Comparison of ENCODE assay signal across 9 cellular contexts in the genomic region with DNA sequence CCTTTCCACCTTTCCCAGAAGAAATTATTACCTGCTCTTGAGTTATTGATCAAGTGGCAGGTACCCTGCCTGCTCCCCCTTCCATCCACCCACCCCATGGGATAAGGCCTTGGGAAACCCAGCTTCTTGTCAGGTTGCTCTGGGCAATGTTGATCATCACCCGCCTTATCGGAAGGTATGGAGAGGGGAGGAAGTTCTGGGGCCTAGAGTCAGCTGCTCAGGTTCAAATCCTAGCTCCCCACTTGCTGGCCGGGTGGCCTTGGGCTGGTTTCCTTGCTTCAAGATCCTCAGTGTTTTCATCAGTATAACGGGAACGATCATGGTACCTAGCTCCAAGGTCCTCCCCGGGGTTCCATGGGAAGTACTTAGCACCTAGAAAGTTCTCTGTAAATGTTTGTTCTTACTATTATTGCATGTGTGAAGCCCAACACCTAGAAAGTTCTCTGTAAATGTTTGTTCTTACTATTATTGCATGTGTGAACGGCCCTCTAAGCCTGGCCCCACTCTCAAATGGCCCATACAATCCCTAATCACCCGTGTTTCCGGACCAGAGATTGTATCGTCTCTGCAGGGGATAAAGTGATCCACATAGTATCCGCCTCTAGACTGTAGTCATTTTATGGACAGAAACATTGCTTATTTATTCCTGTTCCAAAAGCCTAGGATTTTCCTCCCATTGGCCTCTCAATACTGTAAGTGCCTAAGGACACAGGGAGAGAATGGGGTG. TPM values are rescaled to one million over a fixed set of nuclear protein-coding genes. Genes with fewer than 3 reads are reported as not detected.
DNase-seq lines count a peak whose midpoint lies in the region; ATAC-seq, FAIRE-seq and TF ChIP-seq lines count a peak whose summit lies in the region.
"Had no signal": no experiment of that assay in that cellular context is flagged by ENCODE, and none has a peak within 500 bp of the region (broad histone marks: within the 10 kb centered on the region; RNA-seq: fewer than 3 reads in every experiment).

No MANE protein-coding gene starts in this region.

- DNase-seq in heart right ventricle (no peak), left ventricle myocardium superior (no peak), astrocyte (ENCODE audit: low read depth) (no peak), mesenchymal stem cell (no peak), type B pancreatic cell (ENCODE audit: extremely low spot score, unreplicated experiment) (no peak), COR-L47 (lab: John Stamatoyannopoulos, UW) (no peak), AG08396 (ENCODE audit: low spot score) (no peak), KBM-7 (no peak)

- no peak overlapping the region for H2BK15ac ChIP-seq in mesenchymal stem cell (ENCODE audit: low read depth, poor library complexity, severe bottlenecking)

- H3K14ac ChIP-seq in mesenchymal stem cell (ENCODE audit: low read length in 2 of 2): no peak overlapping the region

- peak overlapping the region in 1 of 2 experiments; percentile 63 for H3K18ac ChIP-seq in mesenchymal stem cell (ENCODE audit: low read depth in 1 of 2, low read length in 2 of 2)

- H3K9ac ChIP-seq in astrocyte (ENCODE audit: low read length) (peak overlapping the region; percentile 68), mesenchymal stem cell (ENCODE audit: low read length) (peak overlapping the region; percentile 54)

- no peak overlapping the region for H3K4ac ChIP-seq in mesenchymal stem cell (ENCODE audit: low read depth in 1 of 2, low read length in 2 of 2)

- in situ Hi-C loops in KBM-7 (cut with MboI; ENCODE audit: low pct_unique_long_range_greater_than_20kb, low sequenced_read_pairs): no loop called here

- H3K4me3 Mint-ChIP-seq in astrocyte (ENCODE audit: unreplicated experiment): peak overlapping the region; percentile 87
- H3K4me3 Mint-ChIP-seq in type B pancreatic cell: peak overlapping the region; percentile 90

- no peak overlapping the region for H4K91ac ChIP-seq in mesenchymal stem cell (ENCODE audit: low read length)

- WGBS in heart right ventricle, 2 donors: 76 to 84% methylated on average over 11 of the region's 11 CpGs
- 85% methylated on average over 10 of the region's 11 CpGs for WGBS in mesenchymal stem cell

- intact Hi-C loops in heart right ventricle (cut with DNase I): loop anchor here in 6 of 10 donors (1.0 to 10.0 kb wide), 10 partner anchors 17 to 174 kb away; no protein-coding TSS in a partner anchor
- intact Hi-C loops in left ventricle myocardium superior (cut with micrococcal nuclease): no loop called here

- H2AFZ ChIP-seq in astrocyte (ENCODE audit: low read depth, low read length) (peak overlapping the region; percentile 80), mesenchymal stem cell (ENCODE audit: low read depth, low read length) (no peak overlapping the region)

- H3K27ac ChIP-seq in heart right ventricle (peak overlapping the region in 9 of 10 donors; percentile 44 to 92 (median 80)), astrocyte (ENCODE audit: low read depth, low read length) (no peak overlapping the region), mesenchymal stem cell (ENCODE audit: low read length, poor library complexity, severe bottlenecking) (no peak overlapping the region)

- H3K27me3 Mint-ChIP-seq in astrocyte (ENCODE audit: low read depth, unreplicated experiment) (peaks cover 29% of the 10 kb centered on the region), type B pancreatic cell (peaks cover 70% of the 10 kb centered on the region)

- no peak for FAIRE-seq in astrocyte (lab: Jason Lieb, UNC)
- FAIRE-seq: G401.6 had no signal

- H3K4me3 ChIP-seq in heart right ventricle (peak overlapping the region; percentile 24 to 84 (median 66)), astrocyte (ENCODE audit: insufficient read depth, low read depth, low read length) (peak overlapping the region; percentile 55), mesenchymal stem cell (ENCODE audit: insufficient read depth in 1 of 2, low read depth in 1 of 2, low read length in 2 of 2) (peak overlapping the region in 1 of 2 experiments; percentile 68)

- H3K36me3 Mint-ChIP-seq in astrocyte (ENCODE audit: low read depth, unreplicated experiment) (no peaks in the 10 kb centered on the region), type B pancreatic cell (no peaks in the 10 kb centered on the region)

- no peaks in the 10 kb centered on the region for H3K9me3 ChIP-seq in heart right ventricle
- no peaks in the 10 kb centered on the region for H3K9me3 ChIP-seq in astrocyte (ENCODE audit: insufficient read depth, low read depth, low read length)
- H3K9me3 ChIP-seq in mesenchymal stem cell (ENCODE audit: control insufficient read depth, low read length): no peaks in the 10 kb centered on the region

- peaks cover 2% of the 10 kb centered on the region for H3K9me3 Mint-ChIP-seq in astrocyte (ENCODE audit: unreplicated experiment)
- no peaks in the 10 kb centered on the region for H3K9me3 Mint-ChIP-seq in type B pancreatic cell

- TF ChIP-seq CTCF in heart right ventricle (IDR thresholded peaks at IDR 0.05) (no peak), astrocyte (IDR thresholded peaks at IDR 0.05; ENCODE audit: insufficient read depth, low read depth, low read length) (no peak), type B pancreatic cell (conservative IDR thresholded peaks at IDR 0.05) (no peak)

- no peak overlapping the region for H4K8ac ChIP-seq in mesenchymal stem cell (ENCODE audit: low read length)

- H3K79me1 ChIP-seq in mesenchymal stem cell (replicated peaks; ENCODE audit: low read length, poor library complexity, severe bottlenecking): peaks cover 4% of the 10 kb centered on the region

- H2BK120ac ChIP-seq in mesenchymal stem cell (ENCODE audit: low read depth, low read length): no peak overlapping the region

- peak overlapping the region; percentile 72 for H3K27ac Mint-ChIP-seq in astrocyte (ENCODE audit: unreplicated experiment)
- H3K27ac Mint-ChIP-seq in type B pancreatic cell: peak overlapping the region; percentile 13

- no peaks in the 10 kb centered on the region for H3K79me2 ChIP-seq in astrocyte (ENCODE audit: insufficient read depth, low read length)

- H3K36me3 ChIP-seq in heart right ventricle (no peaks in the 10 kb centered on the region), astrocyte (ENCODE audit: insufficient read depth, low read length) (no peaks in the 10 kb centered on the region), mesenchymal stem cell (ENCODE audit: control insufficient read depth in 1 of 2, insufficient read depth in 2 of 2, low read depth in 1 of 2, low read length in 2 of 2) (no peaks in the 10 kb centered on the region)

- ATAC-seq in heart right ventricle: no peak
- no peak for ATAC-seq in left ventricle myocardium superior

- H2BK5ac ChIP-seq in mesenchymal stem cell (ENCODE audit: low read depth, low read length, poor library complexity, severe bottlenecking): no peak overlapping the region

- no peaks in the 10 kb centered on the region for H4K20me1 ChIP-seq in astrocyte (ENCODE audit: insufficient read depth, low read length)

- H3K4me1 Mint-ChIP-seq in astrocyte (ENCODE audit: low read depth, unreplicated experiment) (peaks cover 14% of the 10 kb centered on the region), type B pancreatic cell (ENCODE audit: unreplicated experiment) (peaks cover 23% of the 10 kb centered on the region)

- peak overlapping the region; percentile 85 for H3K4me2 ChIP-seq in astrocyte (ENCODE audit: low read length)
- H3K4me2 ChIP-seq in mesenchymal stem cell (ENCODE audit: low read length, poor library complexity, severe bottlenecking): peak overlapping the region; percentile 90

- no peak overlapping the region for H2AK5ac ChIP-seq in mesenchymal stem cell (ENCODE audit: low read length, severe bottlenecking)

- no peaks in the 10 kb centered on the region for H3K27me3 ChIP-seq in heart right ventricle
- H3K27me3 ChIP-seq in astrocyte (ENCODE audit: insufficient read depth, low read length): no peaks in the 10 kb centered on the region
- H3K27me3 ChIP-seq in mesenchymal stem cell (ENCODE audit: control insufficient read depth in 1 of 2, insufficient read depth in 1 of 2, low read length in 2 of 2): peaks cover 0 to 23% of the 10 kb centered on the region in 2 experiments

- H3K4me1 ChIP-seq in heart right ventricle (peaks cover 0 to 56% (median 42%) of the 10 kb centered on the region in 9 donors), astrocyte (ENCODE audit: insufficient read depth, low read length) (peaks cover 25% of the 10 kb centered on the region), mesenchymal stem cell (ENCODE audit: control insufficient read depth, insufficient read depth, low read depth, low read length) (peaks cover 21% of the 10 kb centered on the region)

- no peak overlapping the region for H2BK12ac ChIP-seq in mesenchymal stem cell (ENCODE audit: low read length in 2 of 2)

- H3K23ac ChIP-seq in mesenchymal stem cell (ENCODE audit: low read length in 2 of 2): no peak overlapping the region

RNA-seq across cellular contexts. Expression of a gene that starts 1.1 kb away (rescaled TPM):
- total RNA-seq in heart right ventricle: 10 to 100 TPM in 4 of 10 donors, 1 to 10 TPM in 6; 4.6 to 23.4 (median 8.5) TPM
- polyA plus RNA-seq in heart right ventricle: 10 to 100 TPM in 1 of 2 donors, 1 to 10 TPM in 1; 9.0 to 11.9 TPM
- 8.3 TPM for total RNA-seq in left ventricle myocardium superior
- 2.0 and 3.5 TPM in 2 replicates for total RNA-seq in astrocyte
- 0.77 TPM for polyA plus RNA-seq in mesenchymal stem cell (2013, experiment 1 of 2)
- 0.84 TPM for polyA plus RNA-seq in mesenchymal stem cell (2013, experiment 2 of 2)
- total RNA-seq in type B pancreatic cell (ENCODE audit: low replicate concordance): 0.71 and 20.8 TPM in 2 replicates

Comparison
In these comparisons a context has a peak if more than half of its experiments do, and no peak if none do; other contexts are left out.
1. H3K27ac ChIP-seq: peak in heart right ventricle (9 of 10); none in astrocyte (single experiment) and mesenchymal stem cell (single experiment).